ENCODE assay signal across 10 cellular contexts in genomic region chr21:31235671-31236450, GRCh38.
DNase-seq lines count a peak whose midpoint lies in the region; ATAC-seq and TF ChIP-seq lines count a peak whose summit lies in the region.
"Had no signal": no experiment of that assay in that cellular context is flagged by ENCODE, and none has a peak within 500 bp of the region (broad histone marks: within the 10 kb centered on the region; RNA-seq: fewer than 3 reads in every experiment).

No MANE protein-coding gene starts in this region.

- TF ChIP-seq CTCF in VCaP (conservative IDR thresholded peaks at IDR 0.05) (no peak), foreskin keratinocyte (conservative IDR thresholded peaks at IDR 0.05) (no peak)

- peak overlapping the region; percentile 1; the same call in 1 of the 2 replicates for H3K27ac ChIP-seq in VCaP
- H3K27ac ChIP-seq in foreskin keratinocyte = no peak overlapping the region
- H3K27ac ChIP-seq: skin epidermis had no signal

- H3K4me1 ChIP-seq in foreskin keratinocyte = no peaks in the 10 kb centered on the region

- in situ Hi-C loops in Caki2 (cut with HindIII; ENCODE audit: low pct_unique_long_range_greater_than_20kb, low sequenced_read_pairs) = no loop called here

- peak; percentile 63 for DNase-seq in Caki2 (ENCODE audit: low read depth)
- DNase-seq in HK-2 (ENCODE audit: unreplicated experiment) = peak; percentile 42
- peak; percentile 18 to 41 for DNase-seq in foreskin keratinocyte
- DNase-seq in Kasumi-1 (lab: John Stamatoyannopoulos, UW) = no peak
- DNase-seq in epidermal melanocyte (ENCODE audit: insufficient read length, low spot score) = no peak
- DNase-seq: CD8-positive, alpha-beta T cell had no signal

- H3K27me3 ChIP-seq in foreskin keratinocyte = no peaks in the 10 kb centered on the region

- ATAC-seq in foreskin keratinocyte = peak; percentile 82
- ATAC-seq in HG02759 (IDR thresholded peaks at IDR 0.05; ENCODE audit: unreplicated experiment) = no peak
- ATAC-seq in GM19395 (IDR thresholded peaks at IDR 0.05; ENCODE audit: unreplicated experiment) = no peak
- ATAC-seq: CD8-positive, alpha-beta T cell had no signal

Comparison
In these comparisons a context has a peak if more than half of its experiments do, and no peak if none do; other contexts are left out.
1. DNase-seq: peak in Caki2 (single experiment), HK-2 (single experiment) and foreskin keratinocyte (2 of 2); none in Kasumi-1 (0 of 2) and epidermal melanocyte (single experiment).